ENCODE assay signal across 8 cellular contexts in genomic region chr9:35844628-35845301, GRCh38. TPM values are rescaled to one million over a fixed set of nuclear protein-coding genes. Genes with fewer than 3 reads are reported as not detected.
DNase-seq lines count a peak whose midpoint lies in the region; ATAC-seq and TF ChIP-seq lines count a peak whose summit lies in the region.

No MANE protein-coding gene starts in this region.

- TF ChIP-seq CTCF in GM10266 (IDR thresholded peaks at IDR 0.05; ENCODE audit: control insufficient read depth, insufficient read depth, low read depth, missing control alignments) (no peak), NB4 (IDR thresholded peaks at IDR 0.05; ENCODE audit: low read depth, low read length) (no peak), upper lobe of left lung (IDR thresholded peaks at IDR 0.05) (no peak), BE2C (IDR thresholded peaks at IDR 0.05; ENCODE audit: low read depth, low read length) (no peak)

- TF ChIP-seq POLR2A in NB4 (IDR thresholded peaks at IDR 0.05; ENCODE audit: extremely low read depth, insufficient read length) (no peak), upper lobe of left lung (IDR thresholded peaks at IDR 0.05) (no peak)

- H3K4me1 ChIP-seq in upper lobe of left lung (peaks cover 27 to 42% (median 28%) of the 10 kb centered on the region in 4 donors), BE2C (no peaks in the 10 kb centered on the region; the same call in 1 of the 2 replicates)

- H3K36me3 ChIP-seq in upper lobe of left lung (peaks cover 0 to 12% (median 0%) of the 10 kb centered on the region in 4 donors), BE2C (no peaks in the 10 kb centered on the region)

- no peaks in the 10 kb centered on the region for H3K9me3 ChIP-seq in upper lobe of left lung
- H3K9me3 ChIP-seq in BE2C = no peaks in the 10 kb centered on the region

- TF ChIP-seq EP300 in upper lobe of left lung (IDR thresholded peaks at IDR 0.05) = no peak

- in situ Hi-C loops in T47D (cut with HindIII; ENCODE audit: low pct_unique_long_range_greater_than_20kb, low sequenced_read_pairs) = no loop called here

- WGBS in upper lobe of left lung, 2 donors = 28 to 30% methylated on average over 7 of the region's 7 CpGs

- H3K4me3 ChIP-seq in NB4 (ENCODE audit: low read depth, low read length) (no peak overlapping the region), upper lobe of left lung (no peak overlapping the region), BE2C (ENCODE audit: low read depth, low read length) (no peak overlapping the region)

- H3K27me3 ChIP-seq in upper lobe of left lung = no peaks in the 10 kb centered on the region
- no peaks in the 10 kb centered on the region for H3K27me3 ChIP-seq in BE2C

- H3K27ac ChIP-seq in upper lobe of left lung = peak overlapping the region; percentile 28 to 67 (median 54)

- DNase-seq in GM10266 (ENCODE audit: extremely low spot score) = peak; percentile 57
- DNase-seq in NB4 (ENCODE audit: low read depth) = peak; percentile 86
- peak; percentile 67 to 74 for DNase-seq in T47D (ENCODE audit: low read depth in 1 of 2, low spot score in 1 of 2)
- DNase-seq in kidney tubule cell (ENCODE audit: low spot score) = peak; percentile 93
- peak in 1 of 2 donors; percentile 76 for DNase-seq in upper lobe of left lung
- no peak for DNase-seq in BE2C
- DNase-seq in activated CD4-positive, CD25-positive, alpha-beta regulatory T cell treated with anti-CD3 and anti-CD28 coated beads, Interleukin-2, amount 50 U/mL, for 72 hours = no peak

- ATAC-seq in upper lobe of left lung (ENCODE audit: low FRiP score in 2 of 2) = peak; percentile 76 to 82
- no peak for ATAC-seq in GM18519 (IDR thresholded peaks at IDR 0.05; ENCODE audit: low FRiP score, unreplicated experiment)

RNA-seq across cellular contexts. Expression of gene TMEM8B, which starts 15.7 kb away (rescaled TPM):
- 10 to 100 TPM in 3 of 6 donors, 1 to 10 TPM in 3; 6.5 to 21.0 (median 10.0) TPM for total RNA-seq in upper lobe of left lung
- polyA plus RNA-seq in BE2C (2012; ENCODE audit: insufficient read depth, insufficient read length, low read depth) = 3.4 TPM

RNA-seq across cellular contexts. Expression of gene FAM221B, which starts 16.2 kb away (rescaled TPM):
- under 1 TPM in 2 of 6 donors, not detected in 4; 0.10 to 0.15 TPM for total RNA-seq in upper lobe of left lung
- not detected for polyA plus RNA-seq in BE2C (2012; ENCODE audit: insufficient read depth, insufficient read length, low read depth)

RNA-seq across cellular contexts. Expression of gene OR13J1, which starts 25.4 kb away (rescaled TPM):
- not detected for total RNA-seq in upper lobe of left lung
- not detected for polyA plus RNA-seq in BE2C (2012; ENCODE audit: insufficient read depth, insufficient read length, low read depth)

RNA-seq across cellular contexts. Expression of gene HINT2, which starts 29.9 kb away (rescaled TPM):
- total RNA-seq in upper lobe of left lung = 10 to 100 TPM; 15.7 to 57.9 (median 42.2) TPM
- 52.8 TPM for polyA plus RNA-seq in BE2C (2012; ENCODE audit: insufficient read depth, insufficient read length, low read depth)

RNA-seq across cellular contexts. Expression of gene SPAG8, which starts 32.7 kb away (rescaled TPM):
- total RNA-seq in upper lobe of left lung = 10 to 100 TPM in 3 of 6 donors, 1 to 10 TPM in 3; 2.5 to 43.0 (median 13.3) TPM
- 1.7 TPM for polyA plus RNA-seq in BE2C (2012; ENCODE audit: insufficient read depth, insufficient read length, low read depth)

Comparison
In these comparisons a context has a peak if more than half of its experiments do, and no peak if none do; other contexts are left out.
1. DNase-seq: peak in GM10266 (single experiment), NB4 (single experiment), T47D (2 of 2) and kidney tubule cell (single experiment); none in BE2C (single experiment) and activated CD4-positive, CD25-positive, alpha-beta regulatory T cell treated with anti-CD3 and anti-CD28 coated beads, Interleukin-2, amount 50 U/mL, for 72 hours (single experiment).